Comparison of ENCODE assay signal across 10 cellular contexts in the genomic region with DNA sequence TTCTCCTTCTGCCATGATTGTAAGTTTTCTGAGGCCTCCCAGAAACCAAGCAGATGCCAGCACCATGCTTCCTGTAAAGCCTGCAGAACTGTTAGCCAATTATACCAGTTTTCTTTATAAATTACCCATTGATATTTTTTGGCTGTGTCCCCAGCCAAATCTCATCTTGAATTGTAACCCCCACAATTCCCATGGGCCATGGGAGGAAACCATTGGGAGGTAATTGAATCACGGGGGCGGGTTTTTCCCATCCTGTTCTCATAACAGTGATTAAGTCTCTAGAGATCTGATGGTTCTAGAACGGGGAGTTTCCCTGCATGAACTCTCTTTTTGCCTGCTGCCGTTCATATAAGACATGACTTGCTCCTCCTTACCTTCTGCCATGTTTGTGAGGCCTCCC.
"Had no signal": no experiment of that assay in that cellular context is flagged by ENCODE, and none has a peak within 500 bp of the region (broad histone marks: within the 10 kb centered on the region; RNA-seq: fewer than 3 reads in every experiment).

No MANE protein-coding gene starts in this region.

- H3K9ac ChIP-seq: GM23248 had no signal

- H3K4me3 Mint-ChIP-seq: GM23338, HFFc6 had no signal

- H3K27ac Mint-ChIP-seq: GM23338, HFFc6 had no signal

- H3K27ac ChIP-seq: GM23248 had no signal

- H2AFZ ChIP-seq: GM23248, GM23338 had no signal

- FAIRE-seq: H1, H54 had no signal

- DNase-seq: GM23248, GOT3, H7, HCEC 1CT, HFFc6 had no signal

- H3K4me3 ChIP-seq: GM23248, GM23338, HAP-1 had no signal

- H3K4me2 ChIP-seq: GM23338 had no signal

- H3K36me3 ChIP-seq: HAP-1 had no signal

- ATAC-seq: GM23338, HCT116 had no signal

- H3K9me3 ChIP-seq: HAP-1 had no signal

- H3K4me1 Mint-ChIP-seq: GM23338 had no signal
